Comparison of ENCODE assay signal across 11 cellular contexts in genomic region chr1:81876901-81877750, GRCh38.
DNase-seq lines count a peak whose midpoint lies in the region; ATAC-seq, FAIRE-seq and TF ChIP-seq lines count a peak whose summit lies in the region.
"Had no signal": no experiment of that assay in that cellular context is flagged by ENCODE, and none has a peak within 500 bp of the region (broad histone marks: within the 10 kb centered on the region; RNA-seq: fewer than 3 reads in every experiment).

No MANE protein-coding gene starts in this region.

- DNase-seq in HPDE6-E6E7 (ENCODE audit: extremely low spot score) (peak; percentile 35), left ventricle myocardium superior (no peak), small intestine (peak; percentile 42), prostate gland (ENCODE audit: low spot score) (no peak), hippocampal formation (lab: John Stamatoyannopoulos, UW) (no peak)
- no peak for DNase-seq in activated CD4-positive, alpha-beta T cell treated with anti-CD3 and anti-CD28 coated beads, Interleukin-2, amount 10 ng/mL, durations not matched to agents 24 days and 14 days
- DNase-seq: aorta, GDM1, occipital lobe had no signal

- peak overlapping the region; percentile 85 for H3K27ac ChIP-seq in VCaP
- no peak overlapping the region for H3K27ac ChIP-seq in small intestine (ENCODE audit: low read depth in 1 of 2, low read length in 1 of 2)
- no peak overlapping the region for H3K27ac ChIP-seq in prostate gland

- intact Hi-C loops in left ventricle myocardium superior (cut with micrococcal nuclease) (no loop called here), prostate gland (cut with DNase I) (no loop called here)
- intact Hi-C loops in activated CD4-positive, alpha-beta T cell treated with anti-CD3 and anti-CD28 coated beads, Interleukin-2, amount 10 ng/mL, durations not matched to agents 24 days and 14 days (cut with micrococcal nuclease) = no loop called here

- FAIRE-seq in small intestine (lab: Jason Lieb, UNC) = no peak

- H3K4me1 Mint-ChIP-seq in activated CD4-positive, alpha-beta T cell treated with anti-CD3 and anti-CD28 coated beads, Interleukin-2, amount 10 ng/mL, durations not matched to agents 24 days and 14 days = no peaks in the 10 kb centered on the region

- no peaks in the 10 kb centered on the region for H3K9me3 Mint-ChIP-seq in activated CD4-positive, alpha-beta T cell treated with anti-CD3 and anti-CD28 coated beads, Interleukin-2, amount 10 ng/mL, durations not matched to agents 24 days and 14 days

- H3K36me3 ChIP-seq in small intestine (ENCODE audit: control insufficient read depth in 2 of 2, insufficient read depth in 2 of 2, low read length in 2 of 2) (no peaks in the 10 kb centered on the region), prostate gland (no peaks in the 10 kb centered on the region)

- TF ChIP-seq CTCF in VCaP (conservative IDR thresholded peaks at IDR 0.05) = no peak
- no peak for TF ChIP-seq CTCF in prostate gland (IDR thresholded peaks at IDR 0.05)

- H3K27me3 Mint-ChIP-seq in activated CD4-positive, alpha-beta T cell treated with anti-CD3 and anti-CD28 coated beads, Interleukin-2, amount 10 ng/mL, durations not matched to agents 24 days and 14 days = no peaks in the 10 kb centered on the region

- no peaks in the 10 kb centered on the region for H3K36me3 Mint-ChIP-seq in activated CD4-positive, alpha-beta T cell treated with anti-CD3 and anti-CD28 coated beads, Interleukin-2, amount 10 ng/mL, durations not matched to agents 24 days and 14 days (ENCODE audit: low read depth)

- H3K4me3 ChIP-seq in small intestine (ENCODE audit: low read depth in 1 of 2, low read length in 2 of 2) (no peak overlapping the region), prostate gland (no peak overlapping the region)

- no peaks in the 10 kb centered on the region for H3K27me3 ChIP-seq in small intestine (ENCODE audit: control insufficient read depth in 2 of 2, insufficient read depth in 2 of 2, low read length in 2 of 2)
- H3K27me3 ChIP-seq in prostate gland (replicated peaks; ENCODE audit: insufficient read depth) = no peaks in the 10 kb centered on the region

- H3K27ac Mint-ChIP-seq in activated CD4-positive, alpha-beta T cell treated with anti-CD3 and anti-CD28 coated beads, Interleukin-2, amount 10 ng/mL, durations not matched to agents 24 days and 14 days = no peak overlapping the region

- no peak overlapping the region for H3K4me3 Mint-ChIP-seq in activated CD4-positive, alpha-beta T cell treated with anti-CD3 and anti-CD28 coated beads, Interleukin-2, amount 10 ng/mL, durations not matched to agents 24 days and 14 days

- ATAC-seq in left ventricle myocardium superior = peak; percentile 55
- ATAC-seq: HCT116 had no signal

- no peak for TF ChIP-seq POLR2A in prostate gland (IDR thresholded peaks at IDR 0.05)

- H3K9me3 ChIP-seq in small intestine (ENCODE audit: control insufficient read depth, low read depth) (no peaks in the 10 kb centered on the region), prostate gland (no peaks in the 10 kb centered on the region)

- H3K4me1 ChIP-seq in small intestine (ENCODE audit: control insufficient read depth in 2 of 2, insufficient read depth in 1 of 2, low read depth in 1 of 2, low read length in 1 of 2) = no peaks in the 10 kb centered on the region
- no peaks in the 10 kb centered on the region for H3K4me1 ChIP-seq in prostate gland (replicated peaks)

- 47 to 53% (median 51%) methylated on average over 2 of the region's 2 CpGs for WGBS in small intestine, 3 donors
- WGBS in prostate gland = 45% methylated on average over 2 of the region's 2 CpGs

Comparison
In these comparisons a context has a peak if more than half of its experiments do, and no peak if none do; other contexts are left out.
1. DNase-seq: peak in HPDE6-E6E7 (single experiment) and small intestine (single experiment); none in left ventricle myocardium superior (single experiment), prostate gland (single experiment), activated CD4-positive, alpha-beta T cell treated with anti-CD3 and anti-CD28 coated beads, Interleukin-2, amount 10 ng/mL, durations not matched to agents 24 days and 14 days (single experiment) and hippocampal formation (0 of 2).